In the genomic region with DNA sequence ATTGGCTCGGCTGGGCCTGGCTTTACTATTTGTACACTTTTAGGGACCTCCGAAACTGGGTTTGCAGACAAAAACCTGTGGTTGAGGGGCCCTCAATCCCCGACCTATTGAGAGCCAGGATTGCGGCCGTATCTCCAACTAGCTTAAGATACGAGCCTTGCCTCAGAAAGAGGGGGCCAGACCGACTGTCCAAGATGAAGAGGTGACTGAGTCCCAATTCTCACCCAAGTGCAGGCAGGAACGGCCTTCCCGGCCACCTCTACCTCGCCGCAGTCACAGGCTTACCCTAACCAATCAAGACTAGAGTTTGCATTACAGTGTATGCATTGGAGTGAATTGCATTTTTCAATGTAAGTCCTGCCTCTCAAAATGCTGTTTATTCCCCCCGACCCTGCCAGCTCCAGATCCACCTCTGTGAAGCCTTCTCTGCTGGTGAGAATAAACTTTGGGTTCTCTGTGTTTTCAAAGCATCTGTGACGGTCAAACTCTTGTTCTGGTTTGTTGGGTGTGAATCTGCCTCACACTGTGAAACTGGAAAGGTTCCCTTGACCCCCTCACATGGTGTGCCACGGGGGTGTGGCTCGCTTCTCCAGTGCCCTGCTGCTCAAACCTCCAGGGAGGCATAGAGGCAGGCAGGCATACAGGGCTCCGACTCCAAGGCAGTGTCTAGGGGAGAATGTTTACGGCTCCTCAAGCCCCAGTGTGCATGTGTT, we compare ENCODE assay signal across 23 cellular contexts.
DNase-seq lines count a peak whose midpoint lies in the region; ATAC-seq, FAIRE-seq and TF ChIP-seq lines count a peak whose summit lies in the region.
"Had no signal": no experiment of that assay in that cellular context is flagged by ENCODE, and none has a peak within 500 bp of the region (broad histone marks: within the 10 kb centered on the region; RNA-seq: fewer than 3 reads in every experiment).

No MANE protein-coding gene starts in this region.

- H3K4me3 Mint-ChIP-seq in mesothelial cell of epicardium = peak overlapping the region; percentile 23
- H3K4me3 Mint-ChIP-seq: dendritic cell treated with granulocyte-macrophage colony-stimulating factor and Interleukin-4, amounts not matched to agents 40 ng/mL and 50 ng/mL, for 4 days had no signal

- no peaks in the 10 kb centered on the region for H3K36me3 Mint-ChIP-seq in mesothelial cell of epicardium
- H3K36me3 Mint-ChIP-seq: activated naive CD4-positive, alpha-beta T cell treated with anti-CD3 and anti-CD28 coated beads, Interleukin-2, amount 50 U/mL, for 72 hours had no signal

- no peaks in the 10 kb centered on the region for H3K79me2 ChIP-seq in endothelial cell of umbilical vein (ENCODE audit: control insufficient read depth, insufficient read depth, low read length)

- WGBS in heart right ventricle, 2 donors = 92 to 93% methylated on average over 17 of the region's 17 CpGs

- dilution Hi-C loops in endothelial cell of umbilical vein (cut with MboI; ENCODE audit: extremely low pct_ligation_motif_present, low sequenced_read_pairs) = no loop called here

- H3K27me3 Mint-ChIP-seq in mesothelial cell of epicardium (ENCODE audit: low read depth) = no peaks in the 10 kb centered on the region

- H3K9me3 ChIP-seq in cardiac muscle cell (ENCODE audit: low read depth) = no peaks in the 10 kb centered on the region
- no peaks in the 10 kb centered on the region for H3K9me3 ChIP-seq in heart right ventricle
- no peaks in the 10 kb centered on the region for H3K9me3 ChIP-seq in endothelial cell of umbilical vein (replicated peaks; ENCODE audit: control insufficient read depth, insufficient read depth, low read length)
- H3K9me3 ChIP-seq in upper lobe of right lung = no peaks in the 10 kb centered on the region
- H3K9me3 ChIP-seq: BE2C, SK-N-SH, uterus had no signal

- CTCF ChIA-PET in endothelial cell of umbilical vein (lab: Charles Lee) = interaction anchor here (1.0 to 1.6 kb wide), 4 partner anchors 7 to 174 kb away, joined by 3 to 10 read pairs (median 3); no protein-coding TSS in a partner anchor

- H4K20me1 ChIP-seq in endothelial cell of umbilical vein (replicated peaks; ENCODE audit: control insufficient read depth, extremely low read depth, insufficient read depth, low read length) = no peaks in the 10 kb centered on the region

- no peak for DNase-seq in cardiac muscle cell (ENCODE audit: low read depth in 1 of 2, low spot score in 1 of 2)
- no peak for DNase-seq in heart right ventricle
- DNase-seq in endothelial cell of umbilical vein (ENCODE audit: low read depth, low spot score) = no peak
- DNase-seq in mesothelial cell of epicardium (ENCODE audit: low spot score in 2 of 2, unreplicated experiment in 2 of 2) = no peak
- DNase-seq in upper lobe of right lung = no peak
- DNase-seq in NCI-H510A treated with DMSO at 0.1 percent for 48 hours (lab: John Stamatoyannopoulos, UW) = no peak
- DNase-seq: BE2C; foreskin melanocyte; NCI-H1105 treated with DMSO at 0.1 percent for 48 hours; NCI-H2081 treated with DMSO at 0.1 percent for 48 hours; NCI-H446 treated with DMSO at 0.1 percent for 48 hours; NK-92 treated with Interleukin-12 subunit alpha and Interleukin-12 subunit beta, amount 100 ng/mL, for 24 hours; RPMI8226; SK-N-SH; stimulated activated CD8-positive, alpha-beta memory T cell treated with anti-CD3 and anti-CD28 coated beads, Interleukin-4, amount 100 ng/mL, for 48 hours had no signal

- no peak for TF ChIP-seq CTCF in cardiac muscle cell (IDR thresholded peaks at IDR 0.05; ENCODE audit: low read depth, low read length)
- no peak for TF ChIP-seq CTCF in heart right ventricle (IDR thresholded peaks at IDR 0.05)
- no peak for TF ChIP-seq CTCF in endothelial cell of umbilical vein (IDR thresholded peaks at IDR 0.05; ENCODE audit: extremely low read depth in 1 of 2, insufficient read depth in 1 of 2, low read depth in 1 of 2, low read length in 2 of 2)
- no peak for TF ChIP-seq CTCF in mesothelial cell of epicardium (IDR thresholded peaks at IDR 0.05; ENCODE audit: unreplicated experiment)
- TF ChIP-seq CTCF in upper lobe of right lung (IDR thresholded peaks at IDR 0.05) = no peak

- BruUV-seq in endothelial cell of umbilical vein (replicated peaks; lab: Mats Ljungman, UMichigan) = no TSS peak

- no peaks in the 10 kb centered on the region for H3K9me1 ChIP-seq in endothelial cell of umbilical vein (replicated peaks; ENCODE audit: control insufficient read depth, extremely low read depth, insufficient read depth, low read length)

- TF ChIP-seq POLR2A in endothelial cell of umbilical vein (IDR thresholded peaks at IDR 0.05; ENCODE audit: low read depth, low read length) = no peak

- no peak for ATAC-seq in heart right ventricle
- peak; percentile 21 for ATAC-seq in upper lobe of right lung
- no peak for ATAC-seq in GM19452 (IDR thresholded peaks at IDR 0.05; ENCODE audit: unreplicated experiment)
- ATAC-seq in GM19324 (IDR thresholded peaks at IDR 0.05; ENCODE audit: low FRiP score, unreplicated experiment) = no peak
- ATAC-seq: activated naive CD4-positive, alpha-beta T cell treated with anti-CD3 and anti-CD28 coated beads, Interleukin-2, amount 50 U/mL, for 72 hours; left lobe of liver had no signal

- H3K4me1 Mint-ChIP-seq in mesothelial cell of epicardium = peaks cover 46% of the 10 kb centered on the region

- peak overlapping the region; percentile 98 for H3K27ac Mint-ChIP-seq in mesothelial cell of epicardium
- H3K27ac Mint-ChIP-seq: activated naive CD4-positive, alpha-beta T cell treated with anti-CD3 and anti-CD28 coated beads, Interleukin-2, amount 50 U/mL, for 72 hours; dendritic cell treated with granulocyte-macrophage colony-stimulating factor and Interleukin-4, amounts not matched to agents 40 ng/mL and 50 ng/mL, for 4 days had no signal

- no peak overlapping the region for H2AFZ ChIP-seq in endothelial cell of umbilical vein (ENCODE audit: low read depth, low read length)

- intact Hi-C loops in heart right ventricle (cut with DNase I) = loop anchor here in 1 of 10 donors (10.0 kb wide), 1 partner anchor 60 kb away; the partner anchor contains the start of gene WLS
- intact Hi-C loops in endothelial cell of umbilical vein (cut with micrococcal nuclease) = no loop called here
- intact Hi-C loops in upper lobe of right lung (cut with DNase I) = no loop called here

- H3K36me3 ChIP-seq in cardiac muscle cell (no peaks in the 10 kb centered on the region), heart right ventricle (no peaks in the 10 kb centered on the region), endothelial cell of umbilical vein (ENCODE audit: control insufficient read depth in 2 of 2, extremely low read depth in 1 of 2, insufficient read depth in 2 of 2, low read length in 2 of 2) (no peaks in the 10 kb centered on the region), upper lobe of right lung (no peaks in the 10 kb centered on the region)
- H3K36me3 ChIP-seq: BE2C, uterus had no signal

- no peak overlapping the region for H3K4me2 ChIP-seq in endothelial cell of umbilical vein (ENCODE audit: insufficient read depth, low read length)

- H3K27ac ChIP-seq in cardiac muscle cell (peak overlapping the region; percentile 97), heart right ventricle (no peak overlapping the region), endothelial cell of umbilical vein (ENCODE audit: insufficient read depth, low read depth, low read length) (no peak overlapping the region), upper lobe of right lung (no peak overlapping the region)
- H3K27ac ChIP-seq: 22Rv1, epithelial cell of prostate, uterus had no signal

- no peaks in the 10 kb centered on the region for H3K9me3 Mint-ChIP-seq in mesothelial cell of epicardium
- H3K9me3 Mint-ChIP-seq: activated naive CD4-positive, alpha-beta T cell treated with anti-CD3 and anti-CD28 coated beads, Interleukin-2, amount 50 U/mL, for 72 hours; dendritic cell treated with granulocyte-macrophage colony-stimulating factor and Interleukin-4, amounts not matched to agents 40 ng/mL and 50 ng/mL, for 4 days had no signal

- H3K9ac ChIP-seq in endothelial cell of umbilical vein (replicated peaks; ENCODE audit: extremely low read depth, insufficient read depth, low read length) = no peak overlapping the region
- H3K9ac ChIP-seq: SK-N-SH had no signal

- peaks cover 39% of the 10 kb centered on the region for H3K4me1 ChIP-seq in cardiac muscle cell (ENCODE audit: low read depth)
- H3K4me1 ChIP-seq in heart right ventricle = peaks cover 10 to 30% (median 24%) of the 10 kb centered on the region in 9 donors
- H3K4me1 ChIP-seq in endothelial cell of umbilical vein (ENCODE audit: control insufficient read depth, extremely low read depth, insufficient read depth, low read length) = peaks cover 7% of the 10 kb centered on the region
- H3K4me1 ChIP-seq in upper lobe of right lung = peaks cover 6% of the 10 kb centered on the region
- H3K4me1 ChIP-seq: BE2C, uterus had no signal

- no peaks in the 10 kb centered on the region for H3K27me3 ChIP-seq in cardiac muscle cell
- H3K27me3 ChIP-seq in heart right ventricle = no peaks in the 10 kb centered on the region
- no peaks in the 10 kb centered on the region for H3K27me3 ChIP-seq in endothelial cell of umbilical vein (ENCODE audit: control insufficient read depth in 2 of 2, insufficient read depth in 2 of 2, low read length in 2 of 2)
- H3K27me3 ChIP-seq in upper lobe of right lung = no peaks in the 10 kb centered on the region
- H3K27me3 ChIP-seq: BE2C, uterus had no signal

- H3K4me3 ChIP-seq in cardiac muscle cell (no peak overlapping the region), heart right ventricle (no peak overlapping the region), endothelial cell of umbilical vein (replicated peaks in 1 of 3; ENCODE audit: insufficient read depth in 1 of 3, low read depth in 1 of 3, low read length in 3 of 3) (no peak overlapping the region), upper lobe of right lung (no peak overlapping the region)
- H3K4me3 ChIP-seq: uterus had no signal

- POLR2A ChIA-PET in endothelial cell of umbilical vein (lab: Charles Lee) = no interaction called here

- FAIRE-seq in endothelial cell of umbilical vein (lab: Jason Lieb, UNC) = peak; percentile 42

TF ChIP-seq in endothelial cell of umbilical vein, 7 proteins besides CTCF, POLR2A, EP300 and RAD21:
- no peak for TF ChIP-seq MAX (IDR thresholded peaks at IDR 0.05; ENCODE audit: insufficient read depth, insufficient read length)
- TF ChIP-seq MYC (IDR thresholded peaks at IDR 0.05; ENCODE audit: low read depth, low read length) = no peak
- no peak for TF ChIP-seq JUN (IDR thresholded peaks at IDR 0.05; ENCODE audit: borderline replicate concordance, insufficient read depth, insufficient read length, low read depth)
- no peak for TF ChIP-seq EZH2 (IDR thresholded peaks at IDR 0.05; ENCODE audit: borderline replicate concordance, low read depth, low read length, severe bottlenecking)
- TF ChIP-seq GATA2 (IDR thresholded peaks at IDR 0.05; ENCODE audit: insufficient read depth, insufficient read length, low read depth, low read length) = no peak
- TF ChIP-seq POLR2AphosphoS5 (IDR thresholded peaks at IDR 0.05; ENCODE audit: insufficient read depth, low read depth, low read length) = no peak
- no peak for TF ChIP-seq FOS (IDR thresholded peaks at IDR 0.05; ENCODE audit: borderline replicate concordance, insufficient read depth, low read length)
